Comparison of ENCODE assay signal across 1 cellular context in the genomic region with DNA sequence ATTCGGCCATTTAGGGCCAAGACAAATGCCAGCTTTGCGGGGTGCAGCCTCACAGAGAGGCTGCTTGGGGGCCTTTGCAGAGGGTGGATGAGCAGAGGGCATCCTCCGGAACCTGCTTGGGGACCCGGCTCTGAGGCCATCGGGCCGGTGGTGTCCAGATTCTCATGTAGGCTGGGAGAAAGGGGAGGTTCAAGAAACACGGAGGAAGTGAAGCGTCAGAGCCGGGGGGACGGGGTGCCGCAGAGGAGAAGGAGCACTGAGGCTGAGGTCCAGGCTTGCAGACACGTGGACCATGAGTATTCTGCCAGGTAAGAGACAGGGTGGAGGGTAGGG.
TF ChIP-seq lines count a peak whose summit lies in the region.

No MANE protein-coding gene starts in this region.

TF ChIP-seq in IMR-90, 13 proteins besides CTCF, POLR2A, EP300 and RAD21 (continued from another document):
- no peak for TF ChIP-seq BHLHE40 (IDR thresholded peaks at IDR 0.05; ENCODE audit: low read depth, low read length)
